Comparison of ENCODE assay signal across 24 cellular contexts in genomic region chr12:7646178-7646475, GRCh38. TPM values are rescaled to one million over a fixed set of nuclear protein-coding genes. Genes with fewer than 3 reads are reported as not detected.
"Had no signal": no experiment of that assay in that cellular context is flagged by ENCODE, and none has a peak within 500 bp of the region (broad histone marks: within the 10 kb centered on the region; RNA-seq: fewer than 3 reads in every experiment).

No MANE protein-coding gene starts in this region.

- H3K9me3 Mint-ChIP-seq: activated naive CD4-positive, alpha-beta T cell treated with anti-CD3 and anti-CD28 coated beads, Interleukin-2, amount 50 U/mL, for 24 hours; brain; memory B cell; nephron; stimulated activated naive B cell treated with anti-CD40 and anti-IgM and Interleukin-4, amounts not matched to agents 10 μg/mL and 1 μg/mL and 100 μg/mL, for 72 hours had no signal

- H3K36me3 ChIP-seq: neutrophil, ovary, prostate gland, uterus, WERI-Rb-1 had no signal

- H3K27me3 Mint-ChIP-seq: activated naive CD4-positive, alpha-beta T cell treated with anti-CD3 and anti-CD28 coated beads, Interleukin-2, amount 50 U/mL, for 24 hours; stimulated activated naive B cell treated with anti-CD40 and anti-IgM and Interleukin-4, amounts not matched to agents 10 μg/mL and 1 μg/mL and 100 μg/mL, for 72 hours had no signal

- ATAC-seq: esophagus mucosa, left cardiac atrium had no signal

- H2AFZ ChIP-seq: hepatocyte had no signal

- H3K27ac Mint-ChIP-seq: activated naive CD4-positive, alpha-beta T cell treated with anti-CD3 and anti-CD28 coated beads, Interleukin-2, amount 50 U/mL, for 24 hours; brain; memory B cell; nephron; stimulated activated naive B cell treated with anti-CD40 and anti-IgM and Interleukin-4, amounts not matched to agents 10 μg/mL and 1 μg/mL and 100 μg/mL, for 72 hours had no signal

- H3K4me3 ChIP-seq: hepatocyte, ovary, prostate gland, testis, uterus had no signal

- H3K4me3 Mint-ChIP-seq: activated naive CD4-positive, alpha-beta T cell treated with anti-CD3 and anti-CD28 coated beads, Interleukin-2, amount 50 U/mL, for 24 hours; brain; memory B cell; nephron; stimulated activated naive B cell treated with anti-CD40 and anti-IgM and Interleukin-4, amounts not matched to agents 10 μg/mL and 1 μg/mL and 100 μg/mL, for 72 hours had no signal

- H3K27ac ChIP-seq: hepatocyte, neutrophil, ovary, prostate gland, testis, uterus, WERI-Rb-1 had no signal

- H3K36me3 Mint-ChIP-seq: activated naive CD4-positive, alpha-beta T cell treated with anti-CD3 and anti-CD28 coated beads, Interleukin-2, amount 50 U/mL, for 24 hours; brain; memory B cell; stimulated activated naive B cell treated with anti-CD40 and anti-IgM and Interleukin-4, amounts not matched to agents 10 μg/mL and 1 μg/mL and 100 μg/mL, for 72 hours had no signal

- H3K27me3 ChIP-seq: hepatocyte, ovary, testis, uterus had no signal

- H3K79me2 ChIP-seq: hepatocyte had no signal

- DNase-seq: activated T-cell treated with anti-CD3 and anti-CD28 coated beads, Interleukin-2, amount 50 U/mL, for 1 hour; effector memory CD4-positive, alpha-beta T cell; left cardiac atrium; ovary; stimulated activated CD4-positive, alpha-beta T cell treated with anti-CD3 and anti-CD28 coated beads, Interleukin-2, amount 100 ng/mL, for 48 hours; stimulated activated naive B cell treated with anti-CD40 and anti-IgM and Interleukin-4, amounts not matched to agents 10 μg/mL and 1 μg/mL and 100 μg/mL, for 72 hours; trophoblast cell; uterus; WERI-Rb-1 had no signal

- H3K4me2 ChIP-seq: hepatocyte had no signal

- H3K9me3 ChIP-seq: neutrophil, ovary, prostate gland, testis, uterus had no signal

- H3K4me1 ChIP-seq: prostate gland, testis, uterus had no signal

RNA-seq across cellular contexts. Expression of gene APOBEC1, which starts 19.6 kb away (rescaled TPM):
- total RNA-seq: cardiac septum, dermis microvascular lymphatic vessel endothelial cell, endothelial cell of umbilical vein, esophagus mucosa, left cardiac atrium, lower leg skin, mononuclear cell, myocyte, ovary, prostate gland, uterus had no signal
- polyA plus RNA-seq: endothelial cell of umbilical vein, ovary had no signal

RNA-seq across cellular contexts. Expression of gene GDF3, which starts 49.4 kb away (rescaled TPM):
- total RNA-seq: esophagus mucosa, hepatocyte, lower leg skin, mononuclear cell, myocyte, prostate gland, testis, uterus had no signal
